In the genomic region with DNA sequence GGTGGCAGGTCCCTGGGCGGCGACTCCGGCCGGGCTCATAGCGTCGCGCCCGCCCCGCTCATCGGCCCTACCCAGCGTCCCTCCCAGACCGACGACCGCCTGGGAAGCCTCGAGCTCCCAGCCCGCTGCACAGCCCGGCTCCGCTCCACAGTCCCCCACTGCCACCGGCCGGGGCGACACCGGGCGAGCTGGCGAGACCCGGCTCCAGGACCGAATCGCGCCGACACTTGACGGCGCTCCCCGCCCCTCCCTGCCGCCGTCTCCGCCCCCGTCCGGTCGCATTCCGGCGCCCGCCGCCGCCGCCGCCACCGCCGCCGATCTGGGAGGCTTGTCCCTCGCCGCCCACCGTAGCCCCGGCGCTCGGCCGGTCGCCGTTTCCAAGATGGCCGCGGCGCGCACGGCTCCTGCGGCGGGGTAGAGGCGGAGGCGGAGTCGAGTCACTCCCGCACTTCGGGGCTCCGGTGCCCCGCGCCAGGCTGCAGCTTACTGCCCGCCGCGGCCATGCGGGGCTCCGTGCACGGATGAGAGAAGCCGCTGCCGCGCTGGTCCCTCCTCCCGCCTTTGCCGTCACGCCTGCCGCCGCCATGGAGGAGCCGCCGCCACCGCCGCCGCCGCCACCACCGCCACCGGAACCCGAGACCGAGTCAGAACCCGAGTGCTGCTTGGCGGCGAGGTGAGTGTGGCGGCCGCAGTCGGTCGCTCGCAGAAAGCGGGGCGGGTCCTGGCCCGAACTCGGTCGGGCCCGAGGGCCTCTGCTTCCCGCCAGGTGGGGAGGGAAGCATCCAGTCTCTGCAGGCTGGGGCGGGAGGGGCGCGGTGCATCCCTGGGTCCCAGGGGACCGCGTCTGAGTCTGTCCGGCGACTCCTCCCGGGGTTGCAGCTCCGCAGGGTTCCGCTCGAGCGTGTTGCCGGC, we compare ENCODE assay signal across 8 cellular contexts. TPM values are rescaled to one million over a fixed set of nuclear protein-coding genes. Genes with fewer than 3 reads are reported as not detected.
DNase-seq lines count a peak whose midpoint lies in the region; ATAC-seq and TF ChIP-seq lines count a peak whose summit lies in the region.

TSS of gene MAP3K4 (plus strand) at position 359 of the 912 bp plus-strand sequence. CDS start at position 522, 163 bp downstream.

- no peaks in the 10 kb centered on the region; the same call in 1 of the 2 replicates for H3K9me3 ChIP-seq in AG04450 (ENCODE audit: control insufficient read depth, insufficient read depth, low read length)

- no peak for TF ChIP-seq CTCF in AG04450 (IDR thresholded peaks at IDR 0.05; ENCODE audit: low read depth, low read length)
- no peak for TF ChIP-seq CTCF in choroid plexus epithelial cell (conservative IDR thresholded peaks at IDR 0.05; ENCODE audit: low read depth, low read length)

- H3K27me3 ChIP-seq in AG04450 (ENCODE audit: control insufficient read depth, insufficient read depth, low read length): no peaks in the 10 kb centered on the region
- H3K27me3 ChIP-seq in layer of hippocampus (ENCODE audit: control insufficient read depth, insufficient read depth, low read length): no peaks in the 10 kb centered on the region

- DNase-seq in AG04450 (ENCODE audit: low read depth, low spot score) (no peak), NCI-H345 (lab: John Stamatoyannopoulos, UW) (peak; percentile 66), choroid plexus epithelial cell (ENCODE audit: low read depth) (peak; percentile 79)
- peak; percentile 70 to 72 for DNase-seq in activated CD4-positive, alpha-beta T cell treated with anti-CD3 and anti-CD28 coated beads for 24 hours (ENCODE audit: low read depth in 2 of 2)
- DNase-seq in stimulated activated CD4-positive, alpha-beta T cell treated with anti-CD3 and anti-CD28 coated beads, Interleukin-1b, Interleukin-23, amount 100 ng/mL, for 4 hours (ENCODE audit: low read depth in 2 of 2): peak; percentile 75 to 81

- CTCF ChIA-PET in AG04450 (lab: Charles Lee): interaction anchor here (0.6 to 10.9 kb wide), 22 partner anchors 11 to 472 kb away, joined by 3 to 99 read pairs (median 5); no protein-coding TSS in a partner anchor

- ATAC-seq in GM18858 (IDR thresholded peaks at IDR 0.05; ENCODE audit: unreplicated experiment) (peak; percentile 59), HG03064 (IDR thresholded peaks at IDR 0.05; ENCODE audit: low read depth, unreplicated experiment) (peak; percentile 64)

- H3K4me3 ChIP-seq in AG04450 (ENCODE audit: low read depth, low read length) (peak within 1 kb of the TSS; percentile 84), choroid plexus epithelial cell (ENCODE audit: low read depth, low read length) (peak within 1 kb of the TSS; percentile 86)

- H3K27ac ChIP-seq in AG04450 (ENCODE audit: low read depth, low read length) (peak within 1 kb of the TSS; percentile 75), layer of hippocampus (ENCODE audit: low read depth, low read length) (peak within 1 kb of the TSS; percentile 91)

- POLR2A ChIA-PET in AG04450 (lab: Yijun Ruan, JAX): interaction anchor here (0.9 to 1.5 kb wide), 3 partner anchors 12 to 61 kb away, joined by 4 to 7 read pairs (median 4); no protein-coding TSS in a partner anchor

RNA-seq across cellular contexts. Expression of gene MAP3K4, which starts in this region (rescaled TPM):
- 12.3 and 12.7 TPM in 2 replicates for polyA plus RNA-seq in AG04450 (2011; rRNA removed)
- polyA minus RNA-seq in AG04450 (2011; rRNA and poly(A)+ RNA removed): 25.5 and 31.7 TPM in 2 replicates
